8 cellular contexts compared by ENCODE assay signal in the genomic region with DNA sequence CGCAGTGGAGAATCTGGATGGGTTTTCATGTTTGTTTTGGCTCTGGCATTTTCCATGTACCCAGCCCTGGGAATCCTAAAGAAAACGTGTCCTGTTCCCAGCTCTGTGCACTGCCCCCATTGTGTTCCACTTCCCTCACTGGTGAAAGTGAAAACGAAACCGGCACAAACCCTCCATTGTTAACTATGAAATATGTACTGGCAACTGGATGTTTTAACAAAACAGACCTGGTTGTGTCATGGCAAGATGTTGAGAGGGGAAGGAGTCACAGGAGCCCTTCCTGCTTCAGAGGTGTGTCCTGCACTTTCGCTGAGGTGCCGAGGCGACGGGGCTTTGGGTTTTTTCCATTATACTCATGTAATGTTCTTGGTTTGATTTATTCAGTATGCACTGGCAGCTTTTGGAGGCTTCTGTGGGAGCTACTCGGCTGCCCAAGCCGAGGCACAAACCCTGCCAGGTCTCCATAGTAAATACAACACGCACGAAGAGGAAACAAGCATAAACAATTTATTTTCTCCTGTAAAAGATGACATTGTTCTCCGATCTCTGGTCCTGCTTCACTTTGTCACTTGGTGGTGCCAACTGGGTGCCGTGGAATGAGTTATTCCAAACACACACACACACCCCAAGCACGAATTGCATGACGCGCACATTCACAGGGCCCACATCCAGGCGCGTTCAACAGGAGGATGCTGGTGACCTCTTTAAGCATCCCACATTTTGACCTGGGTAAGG.
DNase-seq lines count a peak whose midpoint lies in the region; ATAC-seq and TF ChIP-seq lines count a peak whose summit lies in the region.

No MANE protein-coding gene starts in this region.

- H3K36me3 Mint-ChIP-seq in activated naive CD4-positive, alpha-beta T cell treated with anti-CD3 and anti-CD28 coated beads, Interleukin-2, amount 10 ng/mL, durations not matched to agents 7 days and 5 days = peaks cover 58% of the 10 kb centered on the region

- no peak overlapping the region for H3K4me3 ChIP-seq in GM12865 (ENCODE audit: low read depth, low read length)
- no peak overlapping the region for H3K4me3 ChIP-seq in OCI-LY3 (ENCODE audit: low read length)
- no peak overlapping the region for H3K4me3 ChIP-seq in cardiac muscle cell
- peak overlapping the region; percentile 43 to 59 (median 53) for H3K4me3 ChIP-seq in gastrocnemius medialis

- H4K20me1 ChIP-seq in OCI-LY3 (ENCODE audit: insufficient read depth, low read length) = peaks cover 26% of the 10 kb centered on the region

- TF ChIP-seq POLR2A in gastrocnemius medialis (IDR thresholded peaks at IDR 0.05) = peak in 1 of 2 donors; percentile 37

- peaks cover 57% of the 10 kb centered on the region for H3K4me1 Mint-ChIP-seq in activated naive CD4-positive, alpha-beta T cell treated with anti-CD3 and anti-CD28 coated beads, Interleukin-2, amount 10 ng/mL, durations not matched to agents 7 days and 5 days

- no peaks in the 10 kb centered on the region for H3K36me3 ChIP-seq in OCI-LY3 (replicated peaks; ENCODE audit: low read depth, low read length)
- no peaks in the 10 kb centered on the region for H3K36me3 ChIP-seq in cardiac muscle cell
- no peaks in the 10 kb centered on the region for H3K36me3 ChIP-seq in gastrocnemius medialis

- ATAC-seq in HG02970 (IDR thresholded peaks at IDR 0.05; ENCODE audit: low FRiP score, unreplicated experiment) = peak; percentile 57
- ATAC-seq in gastrocnemius medialis = peak; percentile 78 to 90

- H3K4me3 Mint-ChIP-seq in activated naive CD4-positive, alpha-beta T cell treated with anti-CD3 and anti-CD28 coated beads, Interleukin-2, amount 10 ng/mL, durations not matched to agents 7 days and 5 days = peak overlapping the region; percentile 75

- intact Hi-C loops in gastrocnemius medialis (cut with DNase I; ENCODE audit: low total_unique reads) = no loop called here

- H3K27ac ChIP-seq in OCI-LY3 (ENCODE audit: low read length) (no peak overlapping the region), cardiac muscle cell (peak overlapping the region; percentile 8), gastrocnemius medialis (peak overlapping the region; percentile 67 to 78 (median 73))

- H3K27me3 Mint-ChIP-seq in activated naive CD4-positive, alpha-beta T cell treated with anti-CD3 and anti-CD28 coated beads, Interleukin-2, amount 10 ng/mL, durations not matched to agents 7 days and 5 days = no peaks in the 10 kb centered on the region

- H3K9me3 Mint-ChIP-seq in activated naive CD4-positive, alpha-beta T cell treated with anti-CD3 and anti-CD28 coated beads, Interleukin-2, amount 10 ng/mL, durations not matched to agents 7 days and 5 days = no peaks in the 10 kb centered on the region

- no peaks in the 10 kb centered on the region for H3K27me3 ChIP-seq in OCI-LY3 (ENCODE audit: low read depth, low read length)
- no peaks in the 10 kb centered on the region for H3K27me3 ChIP-seq in cardiac muscle cell
- H3K27me3 ChIP-seq in gastrocnemius medialis = no peaks in the 10 kb centered on the region

- peaks cover 10% of the 10 kb centered on the region for H3K79me2 ChIP-seq in OCI-LY3 (ENCODE audit: low read length)

- no peak overlapping the region for H3K9ac ChIP-seq in OCI-LY3 (ENCODE audit: low read length)

- CTCF ChIA-PET in activated naive CD4-positive, alpha-beta T cell treated with anti-CD3 and anti-CD28 coated beads, Interleukin-2, amount 10 ng/mL, durations not matched to agents 7 days and 5 days (lab: Charles Lee) = interaction anchor here (0.9 kb wide), 2 partner anchors 103 to 115 kb away, joined by 3 to 4 read pairs; no protein-coding TSS in a partner anchor

- DNase-seq in GM12865 (ENCODE audit: low read depth) (peak; percentile 55), cardiac muscle cell (ENCODE audit: low read depth in 1 of 2, low spot score in 1 of 2) (peak in 1 of 2 donors; percentile 67), gastrocnemius medialis (peak; percentile 11 to 20), NCI-H345 (lab: John Stamatoyannopoulos, UW) (no peak), NCI-H82 treated with DMSO at 0.1 percent for 48 hours (lab: John Stamatoyannopoulos, UW; ENCODE audit: unreplicated experiment) (no peak)
- peak; percentile 77 for DNase-seq in activated naive CD4-positive, alpha-beta T cell treated with anti-CD3 and anti-CD28 coated beads, Interleukin-2, amount 10 ng/mL, durations not matched to agents 7 days and 5 days

- TF ChIP-seq CTCF in GM12865 (IDR thresholded peaks at IDR 0.05; ENCODE audit: insufficient read depth, low read depth, low read length, missing control alignments) = no peak
- TF ChIP-seq CTCF in OCI-LY3 (IDR thresholded peaks at IDR 0.05; ENCODE audit: low read depth, low read length) = no peak
- no peak for TF ChIP-seq CTCF in cardiac muscle cell (IDR thresholded peaks at IDR 0.05; ENCODE audit: low read depth, low read length)
- TF ChIP-seq CTCF in gastrocnemius medialis (IDR thresholded peaks at IDR 0.05 in 4 of 5, conservative IDR thresholded peaks at IDR 0.05 in 1 of 5) = no peak

- H2AFZ ChIP-seq in OCI-LY3 (ENCODE audit: low read depth, low read length) = no peak overlapping the region

- in situ Hi-C loops in gastrocnemius medialis (cut with MboI; ENCODE audit: low sequenced_read_pairs in 4 of 4) = no loop called here

- peak overlapping the region; percentile 95 for H3K27ac Mint-ChIP-seq in activated naive CD4-positive, alpha-beta T cell treated with anti-CD3 and anti-CD28 coated beads, Interleukin-2, amount 10 ng/mL, durations not matched to agents 7 days and 5 days

- H3K9me3 ChIP-seq in OCI-LY3 (ENCODE audit: insufficient read depth, low read length) = no peaks in the 10 kb centered on the region
- H3K9me3 ChIP-seq in cardiac muscle cell (ENCODE audit: low read depth) = no peaks in the 10 kb centered on the region
- H3K9me3 ChIP-seq in gastrocnemius medialis = no peaks in the 10 kb centered on the region

- H3K4me2 ChIP-seq in OCI-LY3 (ENCODE audit: low read length) = peak overlapping the region; percentile 34

- H3K4me1 ChIP-seq in OCI-LY3 (ENCODE audit: low read length) (peaks cover 22% of the 10 kb centered on the region), cardiac muscle cell (ENCODE audit: low read depth) (peaks cover 9% of the 10 kb centered on the region), gastrocnemius medialis (peaks cover 0 to 7% of the 10 kb centered on the region in 2 donors)

Comparison
In these comparisons a context has a peak if more than half of its experiments do, and no peak if none do; other contexts are left out.
1. DNase-seq: peak in GM12865 (single experiment), activated naive CD4-positive, alpha-beta T cell treated with anti-CD3 and anti-CD28 coated beads, Interleukin-2, amount 10 ng/mL, durations not matched to agents 7 days and 5 days (single experiment) and gastrocnemius medialis (2 of 2); none in NCI-H345 (single experiment) and NCI-H82 treated with DMSO at 0.1 percent for 48 hours (single experiment).
2. H3K4me3 ChIP-seq: peak in gastrocnemius medialis (4 of 4); none in GM12865 (single experiment), OCI-LY3 (single experiment) and cardiac muscle cell (single experiment).